10 cellular contexts compared by ENCODE assay signal in genomic region chr1:227887697-227888403, GRCh38. TPM values are rescaled to one million over a fixed set of nuclear protein-coding genes. Genes with fewer than 3 reads are reported as not detected.
DNase-seq lines count a peak whose midpoint lies in the region; ATAC-seq and TF ChIP-seq lines count a peak whose summit lies in the region.
"Had no signal": no experiment of that assay in that cellular context is flagged by ENCODE, and none has a peak within 500 bp of the region (broad histone marks: within the 10 kb centered on the region; RNA-seq: fewer than 3 reads in every experiment).

No MANE protein-coding gene starts in this region.

- no peak overlapping the region for H3K27ac Mint-ChIP-seq in activated CD4-positive, alpha-beta T cell treated with anti-CD3 and anti-CD28 coated beads, Interleukin-2, amount 10 ng/mL, durations not matched to agents 24 days and 14 days

- H3K4me1 Mint-ChIP-seq in activated CD4-positive, alpha-beta T cell treated with anti-CD3 and anti-CD28 coated beads, Interleukin-2, amount 10 ng/mL, durations not matched to agents 24 days and 14 days, result peaks cover 5% of the 10 kb centered on the region

- H3K23ac ChIP-seq in neuronal stem cell (ENCODE audit: low read depth, low read length, poor library complexity), result no peak overlapping the region

- TF ChIP-seq CTCF in foreskin fibroblast (IDR thresholded peaks at IDR 0.05; ENCODE audit: low read depth, low read length), result no peak

- H2AK5ac ChIP-seq in neuronal stem cell (ENCODE audit: low read depth, low read length), result peak overlapping the region; percentile 100

- no peaks in the 10 kb centered on the region for H3K9me3 ChIP-seq in BLaER1
- peaks cover 0 to 2% of the 10 kb centered on the region in 2 donors for H3K9me3 ChIP-seq in neuronal stem cell (replicated peaks in 1 of 2; ENCODE audit: control insufficient read depth in 2 of 2, insufficient read depth in 1 of 2, low read depth in 1 of 2, low read length in 2 of 2)

- H3K4me1 ChIP-seq in BLaER1, result peaks cover 6% of the 10 kb centered on the region; the same call in 1 of the 2 replicates
- H3K4me1 ChIP-seq in neuronal stem cell (ENCODE audit: control insufficient read depth in 2 of 2, insufficient read depth in 1 of 2, low read depth in 1 of 2, low read length in 2 of 2), result peaks cover 13 to 31% of the 10 kb centered on the region in 2 donors

- H4K91ac ChIP-seq in neuronal stem cell (ENCODE audit: low read depth, low read length, poor library complexity), result no peak overlapping the region

- peak overlapping the region; percentile 93 for H2BK15ac ChIP-seq in neuronal stem cell (ENCODE audit: low read length)

- H3K4me3 Mint-ChIP-seq in activated CD4-positive, alpha-beta T cell treated with anti-CD3 and anti-CD28 coated beads, Interleukin-2, amount 10 ng/mL, durations not matched to agents 24 days and 14 days, result peak overlapping the region; percentile 32

- no peaks in the 10 kb centered on the region for H3K36me3 ChIP-seq in BLaER1
- H3K36me3 ChIP-seq in neuronal stem cell (replicated peaks in 1 of 2; ENCODE audit: control insufficient read depth in 2 of 2, insufficient read depth in 2 of 2, low read length in 2 of 2), result no peaks in the 10 kb centered on the region

- peak overlapping the region; percentile 86 for H4K8ac ChIP-seq in neuronal stem cell (ENCODE audit: low read depth, low read length)

- no peak for ATAC-seq in HG03442 (IDR thresholded peaks at IDR 0.05; ENCODE audit: unreplicated experiment)
- ATAC-seq in GM19397 (IDR thresholded peaks at IDR 0.05; ENCODE audit: unreplicated experiment), result no peak
- ATAC-seq in GM19023 (IDR thresholded peaks at IDR 0.05; ENCODE audit: unreplicated experiment), result no peak

- H3K79me1 ChIP-seq in neuronal stem cell (ENCODE audit: low read depth, low read length), result no peaks in the 10 kb centered on the region

- H3K4me3 ChIP-seq in BLaER1 (no peak overlapping the region), foreskin fibroblast (ENCODE audit: low read depth in 1 of 2, low read length in 2 of 2) (no peak overlapping the region), neuronal stem cell (ENCODE audit: low read length in 2 of 2) (peak overlapping the region in 1 of 2 donors; percentile 56)

- WGBS in neuronal stem cell (ENCODE audit: extremely low coverage in 2 of 2, insufficient read length in 2 of 2, insufficient replicate concordance in 1 of 2), 2 donors, result no CpG with 5 or more reads among the region's 40 CpGs

- no peak overlapping the region for H3K9ac ChIP-seq in BLaER1
- H3K9ac ChIP-seq in neuronal stem cell (ENCODE audit: low read depth, low read length, poor library complexity), result peak overlapping the region; percentile 45

- peak overlapping the region; percentile 91 for H2BK120ac ChIP-seq in neuronal stem cell (ENCODE audit: low read depth, low read length)

- no peaks in the 10 kb centered on the region for H3K36me3 Mint-ChIP-seq in activated CD4-positive, alpha-beta T cell treated with anti-CD3 and anti-CD28 coated beads, Interleukin-2, amount 10 ng/mL, durations not matched to agents 24 days and 14 days (ENCODE audit: low read depth)

- H3K27me3 Mint-ChIP-seq in activated CD4-positive, alpha-beta T cell treated with anti-CD3 and anti-CD28 coated beads, Interleukin-2, amount 10 ng/mL, durations not matched to agents 24 days and 14 days, result no peaks in the 10 kb centered on the region

- H2BK12ac ChIP-seq in neuronal stem cell (ENCODE audit: low read length), result peak overlapping the region; percentile 95

- peak overlapping the region; percentile 32 for H3K14ac ChIP-seq in neuronal stem cell (ENCODE audit: low read length)

- peak; percentile 51 for DNase-seq in activated CD4-positive, alpha-beta T cell treated with anti-CD3 and anti-CD28 coated beads, Interleukin-2, amount 10 ng/mL, durations not matched to agents 24 days and 14 days
- DNase-seq in foreskin fibroblast (peak; percentile 14 to 45), neuronal stem cell (ENCODE audit: low spot score) (peak; percentile 52), NCI-H1436 (lab: John Stamatoyannopoulos, UW) (no peak)
- DNase-seq: DMS79 treated with DMSO at 0.1 percent for 48 hours had no signal

- H2AFZ ChIP-seq in neuronal stem cell (ENCODE audit: low read length), result peak overlapping the region; percentile 89

- H4K20me1 ChIP-seq in BLaER1, result no peaks in the 10 kb centered on the region

- H3K27ac ChIP-seq in BLaER1 (no peak overlapping the region; the same call in 1 of the 2 replicates), neuronal stem cell (replicated peaks; ENCODE audit: low read length) (peak overlapping the region; percentile 36)
- H3K27ac ChIP-seq: VCaP had no signal

- intact Hi-C loops in activated CD4-positive, alpha-beta T cell treated with anti-CD3 and anti-CD28 coated beads, Interleukin-2, amount 10 ng/mL, durations not matched to agents 24 days and 14 days (cut with micrococcal nuclease), result loop anchor here (10.0 kb wide), 1 partner anchor 123 kb away; no protein-coding TSS in a partner anchor

- peak overlapping the region; percentile 30 for H2BK5ac ChIP-seq in neuronal stem cell (ENCODE audit: low read length)

- H3K4ac ChIP-seq in neuronal stem cell (ENCODE audit: low read length), result peak overlapping the region; percentile 66

- H3K27me3 ChIP-seq in BLaER1 (no peaks in the 10 kb centered on the region), neuronal stem cell (ENCODE audit: control insufficient read depth in 3 of 3, insufficient read depth in 3 of 3, low read depth in 1 of 3, low read length in 3 of 3) (no peaks in the 10 kb centered on the region)

- H3K4me2 ChIP-seq in BLaER1 (peak overlapping the region; percentile 70), neuronal stem cell (ENCODE audit: insufficient read depth, low read length, poor library complexity, severe bottlenecking) (peak overlapping the region; percentile 80)

- no peaks in the 10 kb centered on the region for H3K9me3 Mint-ChIP-seq in activated CD4-positive, alpha-beta T cell treated with anti-CD3 and anti-CD28 coated beads, Interleukin-2, amount 10 ng/mL, durations not matched to agents 24 days and 14 days

- H3K18ac ChIP-seq in neuronal stem cell (ENCODE audit: low read length), result peak overlapping the region; percentile 98

RNA-seq across cellular contexts. Expression of gene WNT9A, which starts 59.9 kb away (rescaled TPM):
- not detected in 2 replicates for total RNA-seq in activated CD4-positive, alpha-beta T cell treated with anti-CD3 and anti-CD28 coated beads, Interleukin-2, amount 10 ng/mL, durations not matched to agents 24 days and 14 days
- 0.61 TPM for polyA plus RNA-seq in neuronal stem cell (2013, experiment 1 of 2)
- polyA plus RNA-seq in neuronal stem cell (2013, experiment 2 of 2), result 0.69 TPM
